ENCODE assay signal across 18 cellular contexts in the genomic region with DNA sequence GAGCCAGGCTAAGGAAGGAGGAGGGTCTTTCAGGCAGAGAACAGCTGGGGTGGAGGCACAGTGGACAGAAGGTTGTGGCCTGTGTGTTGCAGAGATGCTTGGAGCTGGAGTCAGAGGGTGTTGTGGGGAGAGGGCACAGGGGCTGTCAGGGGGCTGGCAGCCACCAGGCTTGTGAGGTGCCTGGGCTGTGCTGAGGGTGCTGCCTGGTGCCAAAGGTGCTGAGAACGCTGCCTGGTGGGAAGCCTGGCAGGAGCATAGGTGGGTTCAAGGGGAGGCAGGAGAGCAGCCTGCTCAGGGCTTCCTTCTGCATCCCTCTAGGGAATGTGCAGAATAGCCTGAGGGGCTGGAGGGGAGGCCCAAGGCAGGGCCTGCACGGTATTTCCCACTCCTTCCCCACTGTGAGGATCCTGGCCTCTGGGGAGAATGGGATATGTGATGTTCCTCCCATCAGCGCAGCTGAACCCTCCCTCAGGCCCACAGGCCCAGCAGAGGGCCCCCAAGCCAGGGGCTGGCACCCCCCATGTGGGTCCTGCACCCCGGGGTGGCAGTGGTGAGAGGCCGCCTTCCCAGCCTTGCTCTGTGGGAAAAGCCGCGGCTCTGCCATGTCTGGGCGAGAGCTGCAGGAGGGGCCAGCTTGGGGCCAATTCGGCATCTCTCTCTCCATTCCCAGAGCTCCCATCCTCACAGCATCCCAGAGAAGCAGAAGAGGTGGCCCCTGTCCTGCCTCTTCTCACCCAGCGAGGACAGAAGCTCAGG.
DNase-seq lines count a peak whose midpoint lies in the region; ATAC-seq and TF ChIP-seq lines count a peak whose summit lies in the region.
"Had no signal": no experiment of that assay in that cellular context is flagged by ENCODE, and none has a peak within 500 bp of the region (broad histone marks: within the 10 kb centered on the region; RNA-seq: fewer than 3 reads in every experiment).

No MANE protein-coding gene starts in this region.

- no peak overlapping the region for H3K4me3 Mint-ChIP-seq in osteocyte (ENCODE audit: unreplicated experiment)

- no peak for TF ChIP-seq CTCF in GM13976 (IDR thresholded peaks at IDR 0.05; ENCODE audit: borderline replicate concordance, control extremely low read depth, extremely low read depth, insufficient read depth, missing control alignments)
- no peak for TF ChIP-seq CTCF in osteocyte (IDR thresholded peaks at IDR 0.05)

- no peak overlapping the region for H3K27ac Mint-ChIP-seq in osteocyte (ENCODE audit: unreplicated experiment)

- no peaks in the 10 kb centered on the region for H3K4me1 Mint-ChIP-seq in osteocyte (ENCODE audit: unreplicated experiment)

- H3K36me3 Mint-ChIP-seq in osteocyte (ENCODE audit: unreplicated experiment), result no peaks in the 10 kb centered on the region

- in situ Hi-C loops in GM13976 (cut with MboI; ENCODE audit: low sequenced_read_pairs, unreplicated experiment) (no loop called here), G401 (cut with HindIII; ENCODE audit: low sequenced_read_pairs) (no loop called here)

- peak; percentile 2 for DNase-seq in AG08396 (ENCODE audit: low spot score)
- peak; percentile 17 for DNase-seq in GM13976 (ENCODE audit: low spot score)
- peak; percentile 82 for DNase-seq in osteocyte (ENCODE audit: extremely low spot score, unreplicated experiment)
- no peak for DNase-seq in G401 (ENCODE audit: low spot score)
- DNase-seq in SW 1271 (lab: John Stamatoyannopoulos, UW), result no peak
- DNase-seq: BE2C, EL, Karpas-422, MV-4-11, NCI-H1105 treated with DMSO at 0.1 percent for 48 hours, NCI-H2029 treated with DMSO at 0.1 percent for 48 hours, NCI-H345, NCI-H524, NCI-H774 had no signal

- H3K9me3 Mint-ChIP-seq in osteocyte (ENCODE audit: unreplicated experiment), result no peaks in the 10 kb centered on the region

- H3K27me3 Mint-ChIP-seq in osteocyte (ENCODE audit: unreplicated experiment), result peaks cover 2% of the 10 kb centered on the region

- ATAC-seq in GM19397 (IDR thresholded peaks at IDR 0.05; ENCODE audit: unreplicated experiment), result no peak

- H3K27ac ChIP-seq in angular gyrus (ENCODE audit: low read depth, low read length), result peak overlapping the region; percentile 19
- H3K27ac ChIP-seq: A549, Peyer's patch had no signal

Comparison
In these comparisons a context has a peak if more than half of its experiments do, and no peak if none do; other contexts are left out.
1. DNase-seq: peak in AG08396 (single experiment), GM13976 (single experiment) and osteocyte (single experiment); none in G401 (single experiment) and SW 1271 (0 of 2).